29 cellular contexts compared by ENCODE assay signal in the genomic region with DNA sequence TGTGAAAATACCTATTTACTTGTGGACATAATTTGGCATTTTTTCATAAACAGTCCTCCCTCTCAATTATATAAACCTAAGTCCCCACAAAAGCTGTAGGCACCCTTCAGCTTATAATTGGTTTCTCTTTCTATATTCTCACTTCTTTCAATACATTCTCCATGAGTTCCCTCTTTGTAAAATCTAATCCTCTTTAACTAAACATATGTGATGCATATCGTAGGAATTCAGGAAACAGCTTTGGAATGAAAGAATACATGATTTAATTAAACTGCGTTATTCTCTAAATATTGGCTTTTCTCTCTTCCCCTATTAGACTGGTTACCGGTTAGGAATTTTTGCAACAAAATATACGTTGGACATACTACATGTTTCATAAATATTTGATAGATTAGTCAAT.
"Had no signal": no experiment of that assay in that cellular context is flagged by ENCODE, and none has a peak within 500 bp of the region (broad histone marks: within the 10 kb centered on the region; RNA-seq: fewer than 3 reads in every experiment).

No MANE protein-coding gene starts in this region.

- H3K4me3 Mint-ChIP-seq: immature natural killer cell; mesothelial cell of epicardium; naive B cell; natural killer cell; nephron progenitor cell; neural progenitor cell; stimulated activated effector memory CD8-positive, alpha-beta T cell treated with anti-CD3 and anti-CD28 coated beads, Interleukin-12 subunit alpha, Interleukin-12 subunit beta, amount 100 ng/mL, for 72 hours; stimulated activated naive CD8-positive, alpha-beta T cell treated with anti-CD3 and anti-CD28 coated beads, Interleukin-15, Interleukin-2, amounts not matched to agents 100 ng/mL and 50 ng/mL, for 24 hours; type B pancreatic cell had no signal

- H2AFZ ChIP-seq: neural progenitor cell, parathyroid adenoma had no signal

- H3K27ac Mint-ChIP-seq: immature natural killer cell; mesothelial cell of epicardium; naive B cell; natural killer cell; nephron progenitor cell; neural progenitor cell; stimulated activated effector memory CD8-positive, alpha-beta T cell treated with anti-CD3 and anti-CD28 coated beads, Interleukin-12 subunit alpha, Interleukin-12 subunit beta, amount 100 ng/mL, for 72 hours; stimulated activated naive CD8-positive, alpha-beta T cell treated with anti-CD3 and anti-CD28 coated beads, Interleukin-15, Interleukin-2, amounts not matched to agents 100 ng/mL and 50 ng/mL, for 24 hours; type B pancreatic cell had no signal

- H3K4me3 ChIP-seq: left lung, lower lobe of right lung, neural progenitor cell, psoas muscle, sigmoid colon, spleen, suprapubic skin, thoracic aorta, tibial artery, uterus had no signal

- H3K27me3 Mint-ChIP-seq: naive B cell; stimulated activated naive CD8-positive, alpha-beta T cell treated with anti-CD3 and anti-CD28 coated beads, Interleukin-15, Interleukin-2, amounts not matched to agents 100 ng/mL and 50 ng/mL, for 24 hours; type B pancreatic cell had no signal

- H3K9ac ChIP-seq: neural progenitor cell, parathyroid adenoma had no signal

- H3K4me1 ChIP-seq: left lung, lower lobe of right lung, neural progenitor cell, parathyroid adenoma, psoas muscle, sigmoid colon, spleen, suprapubic skin, tibial artery, uterus had no signal

- H3K36me3 ChIP-seq: left lung, lower lobe of right lung, neural progenitor cell, neutrophil, sigmoid colon, spleen, suprapubic skin, thoracic aorta, tibial artery, uterus had no signal

- H3K9me3 ChIP-seq: lower lobe of right lung, neutrophil, sigmoid colon, suprapubic skin, thoracic aorta, tibial artery, uterus had no signal

- H3K9me3 Mint-ChIP-seq: natural killer cell; stimulated activated effector memory CD8-positive, alpha-beta T cell treated with anti-CD3 and anti-CD28 coated beads, Interleukin-12 subunit alpha, Interleukin-12 subunit beta, amount 100 ng/mL, for 72 hours had no signal

- H3K4me1 Mint-ChIP-seq: naive B cell; natural killer cell; nephron progenitor cell; neural progenitor cell; stimulated activated effector memory CD8-positive, alpha-beta T cell treated with anti-CD3 and anti-CD28 coated beads, Interleukin-12 subunit alpha, Interleukin-12 subunit beta, amount 100 ng/mL, for 72 hours had no signal

- H3K36me3 Mint-ChIP-seq: immature natural killer cell; mesothelial cell of epicardium; naive B cell; natural killer cell; neural progenitor cell; stimulated activated effector memory CD8-positive, alpha-beta T cell treated with anti-CD3 and anti-CD28 coated beads, Interleukin-12 subunit alpha, Interleukin-12 subunit beta, amount 100 ng/mL, for 72 hours; type B pancreatic cell had no signal

- H3K27me3 ChIP-seq: left lung, neural progenitor cell, neutrophil, sigmoid colon, spleen, suprapubic skin, tibial artery, uterus had no signal

- H3K4me2 ChIP-seq: neural progenitor cell had no signal

- DNase-seq: hypothalamus; immature natural killer cell; kidney; left colon; left lung; lower lobe of right lung; mesendoderm; naive B cell; natural killer cell; nephron progenitor cell; occipital lobe; psoas muscle; right cardiac atrium; sigmoid colon; small intestine; spleen; stimulated activated CD4-positive, alpha-beta T cell treated with anti-CD3 and anti-CD28 coated beads, Interleukin-4, amount 100 ng/mL, for 24 hours; stimulated activated naive CD4-positive, alpha-beta T cell; tibial artery; uterus had no signal

- H3K27ac ChIP-seq: left lung, lower lobe of right lung, neural progenitor cell, neutrophil, parathyroid adenoma, psoas muscle, sigmoid colon, spleen, suprapubic skin, thoracic aorta, tibial artery, uterus had no signal

- H3K79me2 ChIP-seq: parathyroid adenoma had no signal
